In the genomic region with DNA sequence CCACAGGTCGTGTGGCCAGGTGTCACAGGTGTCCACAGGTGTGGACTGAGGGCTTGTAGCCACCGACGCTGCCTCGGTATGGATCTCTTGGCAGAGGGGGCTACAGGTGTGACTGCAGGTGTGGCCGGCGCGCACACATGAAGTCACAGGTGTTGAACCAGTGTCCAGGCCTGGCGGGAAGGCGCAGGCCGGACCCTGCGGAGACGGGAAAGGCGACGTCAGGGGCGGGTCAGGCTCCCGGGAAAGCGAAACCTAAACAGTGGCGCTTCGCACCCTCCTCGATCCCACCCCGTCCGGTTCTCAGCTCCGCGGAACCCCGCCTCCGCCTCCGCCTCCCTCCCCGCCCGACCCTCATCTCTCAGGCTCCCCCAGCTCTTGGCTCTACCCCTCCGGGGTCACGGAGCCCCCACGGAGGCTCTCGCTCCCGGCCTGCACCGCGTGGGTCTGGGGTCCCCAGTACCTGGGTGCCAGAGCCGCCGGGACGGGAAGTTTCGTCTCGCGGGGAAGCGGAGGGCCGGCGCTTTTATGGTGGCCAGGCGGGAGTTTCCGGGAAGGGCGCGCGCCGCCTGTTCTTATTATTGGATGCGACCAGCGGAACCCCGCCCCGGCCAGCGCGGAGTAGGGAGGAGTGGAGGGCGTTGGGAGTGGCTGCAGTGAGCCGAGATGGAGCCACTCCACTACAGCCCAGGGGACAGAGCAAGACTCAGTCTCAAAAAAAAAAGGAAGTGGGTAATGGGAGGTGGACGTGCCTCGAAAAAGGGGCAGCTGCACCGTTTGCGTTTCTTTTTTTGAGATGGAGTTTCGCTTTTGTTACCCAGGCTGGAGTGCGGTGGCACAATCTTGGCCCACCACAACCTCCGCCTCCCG, we compare ENCODE assay signal across 8 cellular contexts. TPM values are rescaled to one million over a fixed set of nuclear protein-coding genes. Genes with fewer than 3 reads are reported as not detected.
A peak's percentile ranks its signal among the peaks of the same experiment; 100 is the strongest.
DNase-seq lines count a peak whose midpoint lies in the region; FAIRE-seq and TF ChIP-seq lines count a peak whose summit lies in the region.

Gene IRF7, minus strand, starts transcription at position 498 of the 867 bp plus-strand sequence. CDS start 586 bp downstream, outside the sequence.

- H3K4me2 ChIP-seq in MM.1S (ENCODE audit: low read depth, low read length) (peak within 1 kb of the TSS; percentile 98), SK-N-SH (peak within 1 kb of the TSS; percentile 96), osteoblast (ENCODE audit: insufficient read depth, low read length) (peak within 1 kb of the TSS; percentile 97)

- H3K4me3 Mint-ChIP-seq in activated naive CD4-positive, alpha-beta T cell treated with anti-CD3 and anti-CD28 coated beads, Interleukin-2, amount 50 U/mL, for 24 hours: peak within 1 kb of the TSS; percentile 83

- CTCF ChIA-PET in SK-N-SH (lab: Yijun Ruan, JAX): interaction anchor here (0.6 kb wide), 1 partner anchor 20 kb away, joined by 3 read pairs; no protein-coding TSS in a partner anchor

- peak within 1 kb of the TSS; percentile 97 for H3K4me3 ChIP-seq in MM.1S (ENCODE audit: low read length)
- H3K4me3 ChIP-seq in SK-N-SH (ENCODE audit: low read depth in 2 of 2, low read length in 1 of 2): peak within 1 kb of the TSS; percentile 56 to 77
- H3K4me3 ChIP-seq in osteoblast (ENCODE audit: insufficient read depth, low read length): peak within 1 kb of the TSS; percentile 90
- H3K4me3 ChIP-seq in testis: peak within 1 kb of the TSS; percentile 55 to 80

- H3K27ac ChIP-seq in MM.1S (ENCODE audit: low read length) (peak within 1 kb of the TSS; percentile 95), SK-N-SH (ENCODE audit: low read depth in 2 of 2, low read length in 1 of 2) (peak within 1 kb of the TSS; percentile 76 to 84), osteoblast (ENCODE audit: low read depth, low read length) (peak within 1 kb of the TSS; percentile 83), testis (peak within 1 kb of the TSS; percentile 81 to 89)

- peak; percentile 90 for DNase-seq in ELF-1 (ENCODE audit: low read depth, low spot score)
- DNase-seq in H54 (ENCODE audit: insufficient read length, low spot score): peak; percentile 97
- DNase-seq in MM.1S: peak; percentile 93
- peak; percentile 96 for DNase-seq in SK-N-SH
- DNase-seq in glomerular endothelial cell (ENCODE audit: extremely low read depth, low read depth, low spot score): no peak
- peak; percentile 100 for DNase-seq in osteoblast (ENCODE audit: insufficient read length, low spot score, missing footprints)
- DNase-seq in testis: peak; percentile 96

- TF ChIP-seq POLR2A in H54 (IDR thresholded peaks at IDR 0.05; ENCODE audit: low read depth, low read length): peak; percentile 49
- no peak for TF ChIP-seq POLR2A in testis (IDR thresholded peaks at IDR 0.05)

- H3K9ac ChIP-seq in MM.1S (ENCODE audit: low read length): peak within 1 kb of the TSS; percentile 85
- peak within 1 kb of the TSS; percentile 77 for H3K9ac ChIP-seq in SK-N-SH

- TF ChIP-seq CTCF in MM.1S (IDR thresholded peaks at IDR 0.05; ENCODE audit: low read length) (no peak), SK-N-SH (IDR thresholded peaks at IDR 0.05) (no peak), osteoblast (IDR thresholded peaks at IDR 0.05; ENCODE audit: extremely low read depth, low read depth, low read length) (no peak), testis (IDR thresholded peaks at IDR 0.05) (no peak)

- no peak for TF ChIP-seq EP300 in SK-N-SH (IDR thresholded peaks at IDR 0.05; ENCODE audit: borderline replicate concordance in 1 of 2, low read depth in 1 of 2, low read length in 1 of 2)

- intact Hi-C loops in testis (cut with DNase I; ENCODE audit: low total_unique reads): no loop called here

- H3K9me3 ChIP-seq in MM.1S (replicated peaks; ENCODE audit: insufficient read depth, low read length): no peaks in the 10 kb centered on the region
- H3K9me3 ChIP-seq in SK-N-SH: no peaks in the 10 kb centered on the region
- H3K9me3 ChIP-seq in osteoblast (ENCODE audit: low read depth, low read length): no peaks in the 10 kb centered on the region
- H3K9me3 ChIP-seq in testis: no peaks in the 10 kb centered on the region

- H2AFZ ChIP-seq in MM.1S (ENCODE audit: low read length): peak within 1 kb of the TSS; percentile 71; the same call in 1 of the 2 replicates
- H2AFZ ChIP-seq in SK-N-SH (ENCODE audit: low read depth): peak within 1 kb of the TSS; percentile 73
- no peak within 1 kb of the TSS for H2AFZ ChIP-seq in osteoblast (ENCODE audit: low read length)

- no peaks in the 10 kb centered on the region for H3K36me3 Mint-ChIP-seq in activated naive CD4-positive, alpha-beta T cell treated with anti-CD3 and anti-CD28 coated beads, Interleukin-2, amount 50 U/mL, for 24 hours

- H3F3A ChIP-seq in MM.1S (ENCODE audit: insufficient read depth, low read length): peaks cover 11% of the 10 kb centered on the region
- H3F3A ChIP-seq in SK-N-SH (replicated peaks; ENCODE audit: insufficient read depth): peaks cover 4% of the 10 kb centered on the region

- H3K27ac Mint-ChIP-seq in activated naive CD4-positive, alpha-beta T cell treated with anti-CD3 and anti-CD28 coated beads, Interleukin-2, amount 50 U/mL, for 24 hours: peak within 1 kb of the TSS; percentile 83

- POLR2A ChIA-PET in SK-N-SH (lab: Yijun Ruan, JAX): interaction anchor here (0.7 kb wide), 1 partner anchor 9 kb away, joined by 3 read pairs; no protein-coding TSS in a partner anchor

- H3K79me2 ChIP-seq in MM.1S (ENCODE audit: low read length) (peaks cover 11% of the 10 kb centered on the region; the same call in 1 of the 2 replicates), SK-N-SH (ENCODE audit: insufficient read depth) (peaks cover 8% of the 10 kb centered on the region; the same call in 1 of the 2 replicates), osteoblast (ENCODE audit: insufficient read depth, low read length) (no peaks in the 10 kb centered on the region)

- H3K9me3 Mint-ChIP-seq in activated naive CD4-positive, alpha-beta T cell treated with anti-CD3 and anti-CD28 coated beads, Interleukin-2, amount 50 U/mL, for 24 hours: no peaks in the 10 kb centered on the region

- no peaks in the 10 kb centered on the region; the same call in 1 of the 2 replicates for H3K36me3 ChIP-seq in MM.1S (replicated peaks; ENCODE audit: insufficient read depth, low read length)
- H3K36me3 ChIP-seq in SK-N-SH (replicated peaks in 1 of 2; ENCODE audit: control insufficient read depth in 1 of 2, insufficient read depth in 2 of 2, low read length in 1 of 2): peaks cover 12 to 30% of the 10 kb centered on the region in 2 experiments
- H3K36me3 ChIP-seq in osteoblast (ENCODE audit: insufficient read depth, low read length): peaks cover 24% of the 10 kb centered on the region
- H3K36me3 ChIP-seq in testis (ENCODE audit: low read depth, missing control alignments): no peaks in the 10 kb centered on the region

- H3K27me3 ChIP-seq in MM.1S (replicated peaks; ENCODE audit: insufficient read depth, low read length) (no peaks in the 10 kb centered on the region), SK-N-SH (ENCODE audit: insufficient read depth) (no peaks in the 10 kb centered on the region), osteoblast (ENCODE audit: insufficient read depth, low read length) (no peaks in the 10 kb centered on the region), testis (no peaks in the 10 kb centered on the region)

- H3K9me2 ChIP-seq in MM.1S (replicated peaks; ENCODE audit: insufficient read depth, low read length) (no peaks in the 10 kb centered on the region), SK-N-SH (no peaks in the 10 kb centered on the region)

- no peak for TF ChIP-seq RAD21 in SK-N-SH (IDR thresholded peaks at IDR 0.05; ENCODE audit: low read length)

- H3K4me1 Mint-ChIP-seq in activated naive CD4-positive, alpha-beta T cell treated with anti-CD3 and anti-CD28 coated beads, Interleukin-2, amount 50 U/mL, for 24 hours: peaks cover 12% of the 10 kb centered on the region

- H3K4me1 ChIP-seq in MM.1S (ENCODE audit: low read length): peaks cover 13% of the 10 kb centered on the region; the same call in 1 of the 2 replicates
- H3K4me1 ChIP-seq in SK-N-SH (ENCODE audit: control insufficient read depth in 1 of 2, insufficient read depth in 2 of 2, low read depth in 1 of 2, low read length in 1 of 2): peaks cover 0 to 14% of the 10 kb centered on the region in 2 experiments; a peak in 1 of 4 replicates
- H3K4me1 ChIP-seq in osteoblast (ENCODE audit: insufficient read depth, low read length): peaks cover 10% of the 10 kb centered on the region
- H3K4me1 ChIP-seq in testis: peaks cover 25% of the 10 kb centered on the region

- 9% methylated on average over 50 of the region's 67 CpGs for WGBS in SK-N-SH (ENCODE audit: low lambda C conversion rate)
- 10 to 15% methylated on average over 46 to 50 of the region's 67 CpGs for WGBS in testis, 2 donors

- no peaks in the 10 kb centered on the region for H4K20me1 ChIP-seq in MM.1S (ENCODE audit: insufficient read depth, low read length)
- H4K20me1 ChIP-seq in SK-N-SH (ENCODE audit: insufficient read depth): peaks cover 31% of the 10 kb centered on the region
- peaks cover 29% of the 10 kb centered on the region for H4K20me1 ChIP-seq in osteoblast (ENCODE audit: insufficient read depth, low read length)

- no peak for FAIRE-seq in H54 (lab: Jason Lieb, UNC)

- H3K27me3 Mint-ChIP-seq in activated naive CD4-positive, alpha-beta T cell treated with anti-CD3 and anti-CD28 coated beads, Interleukin-2, amount 50 U/mL, for 24 hours: no peaks in the 10 kb centered on the region

TF ChIP-seq in SK-N-SH, 30 proteins besides CTCF, POLR2A, EP300 and RAD21 (continues in another document):
- TF ChIP-seq GABPA (IDR thresholded peaks at IDR 0.05; ENCODE audit: low read depth) (peak; percentile 80), ELF1 (IDR thresholded peaks at IDR 0.05) (peak; percentile 60), TAF1 (IDR thresholded peaks at IDR 0.05; ENCODE audit: borderline replicate concordance, low read depth, low read length) (peak; percentile 51; the same call in 1 of the 2 replicates), CHD2 (IDR thresholded peaks at IDR 0.05; ENCODE audit: low read length, partially characterized antibody) (peak; percentile 52), YY1 (IDR thresholded peaks at IDR 0.05; ENCODE audit: low read depth) (peak; percentile 65), PBX3 (IDR thresholded peaks at IDR 0.05) (no peak)

RNA-seq across cellular contexts. Expression of gene IRF7, which starts in this region (rescaled TPM):
- polyA plus RNA-seq in SK-N-SH (2012; rRNA removed) (5.9 and 6.3 TPM in 2 replicates), testis (ENCODE audit: insufficient read depth, low read depth, low replicate concordance) (9.9 TPM)
- 2.0 and 3.9 TPM in 2 replicates for polyA plus RNA-seq in SK-N-SH (2012; cell fraction: cytosol; rRNA removed)
- 26.4 and 38.4 TPM in 2 replicates for polyA plus RNA-seq in SK-N-SH (2012; cell fraction: nucleus; rRNA removed)
- total RNA-seq in glomerular endothelial cell (22.8 and 66.5 TPM in 2 replicates), osteoblast (11.5 and 21.4 TPM in 2 replicates), testis (10 to 100 TPM; 13.0 to 30.1 TPM)
